In the genomic region with DNA sequence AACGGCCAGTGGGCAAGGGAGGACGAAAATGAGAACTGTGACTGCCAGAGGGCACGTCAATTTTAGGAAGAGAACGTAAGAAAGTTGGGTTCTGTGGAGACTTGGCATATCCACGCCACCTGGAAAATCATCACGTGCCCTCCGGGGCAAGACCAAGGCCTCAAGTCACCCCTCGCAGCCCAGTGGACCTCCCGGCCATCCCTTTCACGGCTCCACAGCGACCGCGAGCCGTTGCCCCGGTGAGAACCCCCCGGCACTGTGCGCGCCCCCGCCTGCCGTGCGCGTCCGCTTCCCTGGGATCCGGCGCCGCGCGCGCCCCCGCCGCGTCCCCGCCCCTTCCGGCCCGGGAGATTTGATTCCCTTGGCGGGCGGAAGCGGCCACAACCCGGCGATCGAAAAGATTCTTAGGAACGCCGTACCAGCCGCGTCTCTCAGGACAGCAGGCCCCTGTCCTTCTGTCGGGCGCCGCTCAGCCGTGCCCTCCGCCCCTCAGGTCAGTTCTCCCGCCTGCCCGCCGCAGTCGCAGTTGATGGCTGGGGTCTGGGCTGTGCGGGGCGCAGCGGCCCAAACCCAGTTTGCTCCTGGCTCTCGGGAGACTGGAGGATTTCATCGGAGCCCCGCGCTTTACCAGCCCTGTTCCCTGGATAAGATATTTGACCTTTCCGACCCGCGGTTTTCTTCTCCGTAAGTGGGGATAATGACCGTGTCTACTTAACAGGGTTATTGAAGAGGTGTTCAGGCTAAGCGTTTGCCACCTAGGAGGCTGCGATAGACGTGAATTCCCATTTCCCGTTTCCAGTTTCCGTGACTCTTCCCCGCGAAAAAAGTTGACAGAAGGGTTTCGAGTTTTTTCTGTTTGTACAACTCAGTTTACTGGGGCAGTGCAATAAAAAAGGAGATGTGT, we compare ENCODE assay signal across 9 cellular contexts. TPM values are rescaled to one million over a fixed set of nuclear protein-coding genes. Genes with fewer than 3 reads are reported as not detected.
DNase-seq lines count a peak whose midpoint lies in the region; ATAC-seq, FAIRE-seq and TF ChIP-seq lines count a peak whose summit lies in the region.
"Had no signal": no experiment of that assay in that cellular context is flagged by ENCODE, and none has a peak within 500 bp of the region (broad histone marks: within the 10 kb centered on the region; RNA-seq: fewer than 3 reads in every experiment).

A gene (plus strand): TSS at position 381 of the 904 bp plus-strand sequence. CDS start 8,787 bp downstream, outside the sequence.

- H3K9me3 Mint-ChIP-seq in activated B cell treated with CpG ODN at 0.5 μM for 24 hours: no peaks in the 10 kb centered on the region

- H3K36me3 ChIP-seq in bronchial epithelial cell (ENCODE audit: control insufficient read depth, insufficient read depth, low read length): no peaks in the 10 kb centered on the region

- no peak for FAIRE-seq in bronchial epithelial cell (lab: Jason Lieb, UNC)
- FAIRE-seq: G401.6 had no signal

- POLR2A ChIA-PET in activated B cell treated with CpG ODN at 0.5 μM for 24 hours (lab: Charles Lee): interaction anchor here (0.6 to 1.3 kb wide), 3 partner anchors 15 to 878 kb away, joined by 3 to 4 read pairs (median 3); no protein-coding TSS in a partner anchor

- no peaks in the 10 kb centered on the region for H3K27me3 ChIP-seq in bronchial epithelial cell (ENCODE audit: control insufficient read depth, insufficient read depth, low read length)

- peaks cover 3% of the 10 kb centered on the region for H3K36me3 Mint-ChIP-seq in activated B cell treated with CpG ODN at 0.5 μM for 24 hours (ENCODE audit: low read depth)

- H3K4me1 Mint-ChIP-seq in activated B cell treated with CpG ODN at 0.5 μM for 24 hours: peaks cover 12% of the 10 kb centered on the region

- peak within 1 kb of the TSS; percentile 88 for H3K4me3 Mint-ChIP-seq in activated B cell treated with CpG ODN at 0.5 μM for 24 hours

- no peak for TF ChIP-seq CTCF in activated B cell treated with CpG ODN at 0.5 μM for 24 hours (IDR thresholded peaks at IDR 0.05)
- TF ChIP-seq CTCF in bronchial epithelial cell (IDR thresholded peaks at IDR 0.05; ENCODE audit: insufficient read depth, low read length, severe bottlenecking): no peak

- H3K27ac Mint-ChIP-seq in activated B cell treated with CpG ODN at 0.5 μM for 24 hours: peak within 1 kb of the TSS; percentile 73

- H3K4me3 ChIP-seq in bronchial epithelial cell (ENCODE audit: low read depth, low read length): peak within 1 kb of the TSS; percentile 92

- CTCF ChIA-PET in activated B cell treated with CpG ODN at 0.5 μM for 24 hours (lab: Charles Lee): no interaction called here

- H3K27me3 Mint-ChIP-seq in activated B cell treated with CpG ODN at 0.5 μM for 24 hours: no peaks in the 10 kb centered on the region

- intact Hi-C loops in activated B cell treated with CpG ODN at 0.5 μM for 24 hours (cut with micrococcal nuclease): loop anchor here (1.0 to 5.0 kb wide), 2 partner anchors 85 to 171 kb away; no protein-coding TSS in a partner anchor

- DNase-seq in NCI-H187 (lab: John Stamatoyannopoulos, UW): peak; percentile 36 to 57
- DNase-seq in NCI-H187 treated with DMSO at 0.1 percent for 48 hours (lab: John Stamatoyannopoulos, UW): no peak
- peak; percentile 69 for DNase-seq in NCI-H2196 treated with DMSO at 0.1 percent for 48 hours (lab: John Stamatoyannopoulos, UW; ENCODE audit: unreplicated experiment)
- DNase-seq in activated B cell treated with CpG ODN at 0.5 μM for 24 hours: peak; percentile 91
- DNase-seq in bronchial epithelial cell (ENCODE audit: low read depth): peak; percentile 52
- DNase-seq in inferior parietal cortex (ENCODE audit: extremely low spot score): peak; percentile 66
- DNase-seq in smooth muscle cell of the brain vasculature (ENCODE audit: low read depth, low spot score): peak; percentile 35

- ATAC-seq in HG02973 (IDR thresholded peaks at IDR 0.05; ENCODE audit: unreplicated experiment) (peak; percentile 54), activated B cell treated with CpG ODN at 0.5 μM for 24 hours (ENCODE audit: low read depth) (peak; percentile 89)

RNA-seq across cellular contexts. Expression of the gene that starts here (rescaled TPM):
- total RNA-seq in activated B cell treated with CpG ODN at 0.5 μM for 24 hours: 0.76 and 1.2 TPM in 2 replicates
- total RNA-seq in bronchial epithelial cell: 8.2 and 12.8 TPM in 2 replicates
